ENCODE assay signal across 17 cellular contexts in genomic region chr6:68094070-68094469, GRCh38.
DNase-seq lines count a peak whose midpoint lies in the region; ATAC-seq and TF ChIP-seq lines count a peak whose summit lies in the region.
"Had no signal": no experiment of that assay in that cellular context is flagged by ENCODE, and none has a peak within 500 bp of the region (broad histone marks: within the 10 kb centered on the region; RNA-seq: fewer than 3 reads in every experiment).

No MANE protein-coding gene starts in this region.

- H3K36me3 Mint-ChIP-seq in memory B cell, result no peaks in the 10 kb centered on the region
- H3K36me3 Mint-ChIP-seq: brain, type B pancreatic cell had no signal

- no peak for TF ChIP-seq CTCF in sigmoid colon (IDR thresholded peaks at IDR 0.05)

- H3K4me3 Mint-ChIP-seq in memory B cell, result no peak overlapping the region
- H3K4me3 Mint-ChIP-seq: brain, type B pancreatic cell had no signal

- H3K27me3 ChIP-seq in sigmoid colon, result no peaks in the 10 kb centered on the region

- no peak overlapping the region for H3K4me3 ChIP-seq in sigmoid colon

- TF ChIP-seq EP300 in sigmoid colon (IDR thresholded peaks at IDR 0.05), result no peak

- no peaks in the 10 kb centered on the region for H3K36me3 ChIP-seq in sigmoid colon

- no peak overlapping the region for H3K27ac ChIP-seq in sigmoid colon
- H3K27ac ChIP-seq: epithelial cell of prostate, VCaP had no signal

- no peaks in the 10 kb centered on the region for H3K4me1 Mint-ChIP-seq in memory B cell
- H3K4me1 Mint-ChIP-seq: brain had no signal

- intact Hi-C loops in sigmoid colon (cut with DNase I), result no loop called here

- H3K27me3 Mint-ChIP-seq in memory B cell, result no peaks in the 10 kb centered on the region
- H3K27me3 Mint-ChIP-seq: brain, type B pancreatic cell had no signal

- no peaks in the 10 kb centered on the region for H3K9me3 ChIP-seq in sigmoid colon

- ATAC-seq in GM19372 (IDR thresholded peaks at IDR 0.05; ENCODE audit: low read depth, unreplicated experiment) (peak; percentile 72), HG02678 (IDR thresholded peaks at IDR 0.05; ENCODE audit: unreplicated experiment) (peak; percentile 90), HG03432 (IDR thresholded peaks at IDR 0.05; ENCODE audit: unreplicated experiment) (peak; percentile 97), memory B cell (ENCODE audit: low read depth) (peak; percentile 29)
- ATAC-seq: Panc1, sciatic nerve had no signal

- no peaks in the 10 kb centered on the region for H3K4me1 ChIP-seq in sigmoid colon

- DNase-seq in memory B cell (ENCODE audit: low spot score in 2 of 2) (no peak), sigmoid colon (no peak), DMS153 (lab: John Stamatoyannopoulos, UW) (no peak), NCI-H2171 treated with DMSO at 0.1 percent for 48 hours (lab: John Stamatoyannopoulos, UW) (no peak)
- no peak for DNase-seq in activated effector memory CD4-positive, alpha-beta T cell treated with anti-CD3 and anti-CD28 coated beads, Interleukin-2, amount 50 U/mL, for 16 hours
- DNase-seq: activated T-cell treated with anti-CD3 and anti-CD28 coated beads, Interleukin-2, amount 50 U/mL, for 48 hours; Calu3; NCI-H1105 treated with DMSO at 0.1 percent for 48 hours had no signal

- no peak for TF ChIP-seq POLR2A in sigmoid colon (IDR thresholded peaks at IDR 0.05)

- H3K9me3 Mint-ChIP-seq in memory B cell, result peaks cover 2% of the 10 kb centered on the region
- H3K9me3 Mint-ChIP-seq: brain, type B pancreatic cell had no signal

- no peak overlapping the region for H3K27ac Mint-ChIP-seq in memory B cell
- H3K27ac Mint-ChIP-seq: brain, type B pancreatic cell had no signal

Comparison
In these comparisons a context has a peak if more than half of its experiments do, and no peak if none do; other contexts are left out.
1. ATAC-seq: peak in every context shown above with its lines; median percentile 97 in HG03432; 90 in HG02678; 72 in GM19372; 29 in memory B cell.